Comparison of ENCODE assay signal across 1 cellular context in genomic region chr17:74972107-74972972, GRCh38.
TF ChIP-seq lines count a peak whose summit lies in the region.

Gene HID1 (minus strand): TSS chr17:74972759. CDS start chr17:74972656, 103 bp downstream.

TF ChIP-seq in HCT116, 20 proteins besides CTCF, POLR2A, EP300 and RAD21 (continued from another document):
- TF ChIP-seq ZFX (IDR thresholded peaks at IDR 0.05), result 0 out of 2 replicates have a peak, but pooled peaks have one; percentile 39
